8 cellular contexts compared by ENCODE assay signal in the genomic region with DNA sequence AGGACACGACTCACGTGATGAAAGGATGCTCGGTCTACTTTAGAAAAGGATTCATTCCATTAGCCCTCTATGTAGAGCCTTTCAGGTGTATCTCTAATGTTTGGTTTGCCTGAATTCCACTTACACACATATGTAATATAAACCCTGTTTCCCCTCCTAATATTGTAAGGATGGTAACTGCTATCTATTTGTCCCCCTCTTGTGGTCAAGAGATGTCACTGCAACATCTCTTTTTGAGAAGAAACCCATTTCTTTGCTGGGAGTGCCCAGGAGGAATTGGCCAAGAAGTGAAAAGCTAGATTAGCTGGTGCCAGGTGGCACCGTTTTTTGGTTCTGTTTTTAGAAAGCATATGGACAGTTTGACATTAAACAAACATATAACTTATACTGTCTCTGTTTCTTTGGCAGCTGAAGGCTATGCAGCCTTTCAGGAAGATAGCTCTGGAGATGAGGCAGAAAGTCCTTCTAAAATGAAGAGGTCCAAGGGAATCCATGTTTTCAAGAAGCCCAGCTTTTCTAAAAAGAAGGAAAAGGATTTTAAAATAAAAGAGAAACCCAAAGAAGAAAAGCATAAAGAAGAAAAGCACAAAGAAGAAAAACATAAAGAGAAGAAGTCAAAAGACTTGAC. TPM values are rescaled to one million over a fixed set of nuclear protein-coding genes. Genes with fewer than 3 reads are reported as not detected.
DNase-seq lines count a peak whose midpoint lies in the region; ATAC-seq and TF ChIP-seq lines count a peak whose summit lies in the region.

No MANE protein-coding gene starts in this region.

- peak overlapping the region; percentile 70 for H3K27ac Mint-ChIP-seq in chondrocyte (ENCODE audit: unreplicated experiment)

- H3K4me3 Mint-ChIP-seq in chondrocyte (ENCODE audit: unreplicated experiment), result no peak overlapping the region

- ATAC-seq in HG02759 (IDR thresholded peaks at IDR 0.05; ENCODE audit: unreplicated experiment) (peak; percentile 40), GM21529 (IDR thresholded peaks at IDR 0.05; ENCODE audit: unreplicated experiment) (no peak)

- TF ChIP-seq CTCF in chondrocyte (IDR thresholded peaks at IDR 0.05), result peak; percentile 96

- peaks cover 47% of the 10 kb centered on the region for H3K4me1 Mint-ChIP-seq in chondrocyte (ENCODE audit: low read depth)

- no peaks in the 10 kb centered on the region for H3K9me3 Mint-ChIP-seq in chondrocyte (ENCODE audit: low read depth)

- H3K36me3 Mint-ChIP-seq in chondrocyte (ENCODE audit: low read depth), result peaks cover 1% of the 10 kb centered on the region

- intact Hi-C loops in posterior cingulate gyrus (cut with DNase I), result loop anchor here (5.0 kb wide), 1 partner anchor 444 kb away; no protein-coding TSS in a partner anchor

- peak; percentile 64 for DNase-seq in D341Med (ENCODE audit: low spot score)
- DNase-seq in NOMO-1 treated with DMSO at 0.1 percent for 48 hours (lab: John Stamatoyannopoulos, UW; ENCODE audit: unreplicated experiment), result peak; percentile 60
- no peak for DNase-seq in chondrocyte (ENCODE audit: low spot score)
- DNase-seq in medulla oblongata (ENCODE audit: extremely low spot score), result peak; percentile 19
- no peak for DNase-seq in posterior cingulate gyrus
- DNase-seq in ecto neural progenitor cell (ENCODE audit: low spot score), result no peak

- no peaks in the 10 kb centered on the region for H3K27me3 Mint-ChIP-seq in chondrocyte (ENCODE audit: low read depth)

RNA-seq across cellular contexts. Expression of a gene that starts 41.2 kb away (rescaled TPM):
- total RNA-seq in chondrocyte, result 46.4 to 53.9 TPM (median 50.8 TPM) in 3 replicates

Comparison
In these comparisons a context has a peak if more than half of its experiments do, and no peak if none do; other contexts are left out.
1. DNase-seq: peak in D341Med (single experiment), NOMO-1 treated with DMSO at 0.1 percent for 48 hours (single experiment) and medulla oblongata (single experiment); none in chondrocyte (single experiment), posterior cingulate gyrus (0 of 10) and ecto neural progenitor cell (single experiment).